In genomic region chr9:107172160-107172978, GRCh38 we compare ENCODE assay signal across 8 cellular contexts.
DNase-seq lines count a peak whose midpoint lies in the region; TF ChIP-seq lines count a peak whose summit lies in the region.

No MANE protein-coding gene starts in this region.

- no peak overlapping the region for H3T11ph ChIP-seq in H9 (ENCODE audit: low read length)

- no peak overlapping the region for H3K23ac ChIP-seq in H9 (ENCODE audit: insufficient read length, low read depth, low read length)
- H3K23ac ChIP-seq in trophoblast cell (ENCODE audit: low read length): no peak overlapping the region

- H3K4ac ChIP-seq in H9 (ENCODE audit: low read depth, low read length) (no peak overlapping the region), trophoblast cell (ENCODE audit: low read depth, low read length) (no peak overlapping the region)

- WGBS in H9 (ENCODE audit: extremely low coverage, insufficient read length, low lambda C conversion rate): no CpG with 5 or more reads among the region's 4 CpGs
- no CpG with 5 or more reads among the region's 4 CpGs for WGBS in trophoblast cell (ENCODE audit: extremely low coverage, insufficient coverage, insufficient read length)

- intact Hi-C loops in vagina (cut with DNase I): no loop called here

- no peak overlapping the region for H3K18ac ChIP-seq in H9 (ENCODE audit: insufficient read length, low read depth, low read length)
- no peak overlapping the region for H3K18ac ChIP-seq in trophoblast cell (ENCODE audit: low read length)

- H2BK5ac ChIP-seq in H9 (ENCODE audit: insufficient read length, low read length): no peak overlapping the region
- no peak overlapping the region for H2BK5ac ChIP-seq in trophoblast cell (ENCODE audit: low read depth, low read length, poor library complexity)

- peaks cover 17 to 18% of the 10 kb centered on the region in 2 experiments for H3K4me1 Mint-ChIP-seq in H9

- H2BK20ac ChIP-seq in H9 (ENCODE audit: low read depth, low read length, poor library complexity, severe bottlenecking): no peak overlapping the region

- H3K27ac Mint-ChIP-seq in H9: no peak overlapping the region

- H3K79me2 ChIP-seq in H9 (ENCODE audit: insufficient read depth, low read length): no peaks in the 10 kb centered on the region
- H3K79me2 ChIP-seq in trophoblast cell (ENCODE audit: control insufficient read depth, insufficient read depth, low read length, poor library complexity): no peaks in the 10 kb centered on the region

- no peak overlapping the region for H3K4me3 Mint-ChIP-seq in H9

- CTCF ChIA-PET in RWPE1 (lab: Yijun Ruan, JAX): interaction anchor here (0.5 to 1.8 kb wide), 8 partner anchors 8 to 1661 kb away, joined by 3 to 11 read pairs (median 6); no protein-coding TSS in a partner anchor

- H3K79me1 ChIP-seq in H9 (ENCODE audit: insufficient read depth, low read depth, low read length, poor library complexity, severe bottlenecking): no peaks in the 10 kb centered on the region
- H3K79me1 ChIP-seq in trophoblast cell (ENCODE audit: low read length): peaks cover 18% of the 10 kb centered on the region

- no peak for TF ChIP-seq POLR2A in vagina (IDR thresholded peaks at IDR 0.05)

- TF ChIP-seq CTCF in GM10266 (IDR thresholded peaks at IDR 0.05; ENCODE audit: control insufficient read depth, insufficient read depth, low read depth, missing control alignments) (peak; percentile 91), H9 (conservative IDR thresholded peaks at IDR 0.05) (peak; percentile 92), LNCaP clone FGC (IDR thresholded peaks at IDR 0.05; ENCODE audit: control insufficient read depth, extremely low read depth, insufficient read depth) (peak; percentile 93), RWPE1 (conservative IDR thresholded peaks at IDR 0.05; ENCODE audit: low read depth) (peak; percentile 98), vagina (IDR thresholded peaks at IDR 0.05) (peak; percentile 60 to 93 (median 83))

- H4K20me1 ChIP-seq in H9 (ENCODE audit: control insufficient read depth, insufficient read depth, insufficient read length): no peaks in the 10 kb centered on the region

- H4K91ac ChIP-seq in H9 (ENCODE audit: insufficient read length, low read depth, low read length) (no peak overlapping the region), trophoblast cell (ENCODE audit: low read depth, low read length) (no peak overlapping the region)

- H3K4me2 ChIP-seq in H9 (ENCODE audit: insufficient read depth, insufficient read length, low read length) (no peak overlapping the region), trophoblast cell (ENCODE audit: low read length) (no peak overlapping the region)

- H2BK12ac ChIP-seq in H9 (ENCODE audit: insufficient read length, low read depth, low read length): no peak overlapping the region
- no peak overlapping the region for H2BK12ac ChIP-seq in trophoblast cell (ENCODE audit: low read length)

- H3K9me3 Mint-ChIP-seq in H9: peaks cover 0 to 2% of the 10 kb centered on the region in 2 experiments; a peak in 2 of 5 replicates

- H3K4me3 ChIP-seq in LNCaP clone FGC (ENCODE audit: low read depth, low read length): no peak overlapping the region
- H3K4me3 ChIP-seq in trophoblast cell (ENCODE audit: low read depth, low read length): no peak overlapping the region
- H3K4me3 ChIP-seq in vagina: no peak overlapping the region

- H3K9ac ChIP-seq in H9 (ENCODE audit: extremely low read depth, insufficient read length, low read length): no peak overlapping the region
- H3K9ac ChIP-seq in trophoblast cell (ENCODE audit: low read length): no peak overlapping the region

- no peak overlapping the region for H3K56ac ChIP-seq in H9 (ENCODE audit: insufficient read length, low read depth, low read length)

- H2BK15ac ChIP-seq in H9 (ENCODE audit: low read depth, low read length): no peak overlapping the region

- H3K36me3 ChIP-seq in trophoblast cell (ENCODE audit: control insufficient read depth in 1 of 2, insufficient read depth in 2 of 2, low read length in 2 of 2) (no peaks in the 10 kb centered on the region), vagina (no peaks in the 10 kb centered on the region)

- H4K8ac ChIP-seq in H9 (replicated peaks; ENCODE audit: insufficient read length, low read depth, low read length) (no peak overlapping the region), trophoblast cell (ENCODE audit: low read depth, low read length) (no peak overlapping the region)

- H4K12ac ChIP-seq in trophoblast cell (ENCODE audit: low read depth, low read length): no peak overlapping the region

- 0 out of 2 replicates have a peak, but pooled peaks cover 3% of the 10 kb centered on the region for H3K4me1 ChIP-seq in H9 (ENCODE audit: insufficient read depth, low read length)
- peaks cover 16 to 22% of the 10 kb centered on the region in 2 experiments for H3K4me1 ChIP-seq in trophoblast cell (ENCODE audit: control insufficient read depth in 1 of 2, insufficient read depth in 2 of 2, low read length in 2 of 2)
- H3K4me1 ChIP-seq in vagina: no peaks in the 10 kb centered on the region

- H3K14ac ChIP-seq in H9 (ENCODE audit: insufficient read depth, low read length) (no peak overlapping the region), trophoblast cell (ENCODE audit: low read length) (no peak overlapping the region)

- no peaks in the 10 kb centered on the region for H3K9me3 ChIP-seq in H9 (ENCODE audit: control insufficient read depth, low read depth, low read length)
- H3K9me3 ChIP-seq in trophoblast cell (ENCODE audit: insufficient read depth, low read depth, low read length): no peaks in the 10 kb centered on the region
- no peaks in the 10 kb centered on the region for H3K9me3 ChIP-seq in vagina

- POLR2A ChIA-PET in RWPE1 (lab: Yijun Ruan, JAX; ENCODE audit: low non-redundant PET): no interaction called here

- H4K5ac ChIP-seq in H9 (ENCODE audit: insufficient read length, low read depth, low read length): no peak overlapping the region

- H3K27me3 ChIP-seq in H9 (ENCODE audit: insufficient read depth, low read length) (no peaks in the 10 kb centered on the region), trophoblast cell (ENCODE audit: insufficient read depth, low read length) (no peaks in the 10 kb centered on the region), vagina (no peaks in the 10 kb centered on the region)

- no peaks in the 10 kb centered on the region; the same call in 1 of the 2 replicates for H3K27me3 Mint-ChIP-seq in H9 (ENCODE audit: low read depth)

- no peak overlapping the region for H3K27ac ChIP-seq in H9 (ENCODE audit: insufficient read length, low read depth, low read length)
- H3K27ac ChIP-seq in RWPE1: no peak overlapping the region
- no peak overlapping the region for H3K27ac ChIP-seq in trophoblast cell (ENCODE audit: low read depth, low read length)
- H3K27ac ChIP-seq in vagina: no peak overlapping the region

- H2BK120ac ChIP-seq in H9 (ENCODE audit: low read depth, low read length, poor library complexity, severe bottlenecking): no peak overlapping the region
- no peak overlapping the region for H2BK120ac ChIP-seq in trophoblast cell (ENCODE audit: insufficient read depth, low read length, poor library complexity)

- H3K23me2 ChIP-seq in H9 (ENCODE audit: insufficient read length, low read depth, low read length, poor library complexity, severe bottlenecking): no peaks in the 10 kb centered on the region

- peaks cover 0 to 3% (median 0%) of the 10 kb centered on the region in 3 experiments; a peak in 1 of 7 replicates for H3K36me3 Mint-ChIP-seq in H9 (ENCODE audit: insufficient read depth in 1 of 3, low read depth in 3 of 3)

- DNase-seq in GM10266 (ENCODE audit: extremely low spot score) (peak; percentile 50), H9 (peak; percentile 70), LNCaP clone FGC (ENCODE audit: low read depth) (peak; percentile 61), RWPE1 (ENCODE audit: low spot score) (peak; percentile 75), germinal center (ENCODE audit: low spot score) (peak; percentile 15), trophoblast cell (peak; percentile 70 to 95), vagina (ENCODE audit: extremely low spot score in 2 of 2) (no peak)
- DNase-seq in activated naive CD4-positive, alpha-beta T cell (lab: John Stamatoyannopoulos, UW): peak in 3 of 4 experiments; percentile 3 to 49 (median 10)

- H2AFZ ChIP-seq in H9 (ENCODE audit: low read length) (no peak overlapping the region), trophoblast cell (ENCODE audit: insufficient read depth, low read length, poor library complexity) (no peak overlapping the region)

- H2AK5ac ChIP-seq in H9 (ENCODE audit: insufficient read length, low read length): no peak overlapping the region
- no peak overlapping the region for H2AK5ac ChIP-seq in trophoblast cell (ENCODE audit: low read length)

Comparison
In these comparisons a context has a peak if more than half of its experiments do, and no peak if none do; other contexts are left out.
1. DNase-seq: peak in GM10266 (single experiment), H9 (single experiment), LNCaP clone FGC (single experiment), RWPE1 (single experiment), activated naive CD4-positive, alpha-beta T cell (3 of 4), germinal center (single experiment) and trophoblast cell (2 of 2); none in vagina (0 of 2).
2. Peak in every context shown above with its lines, with median percentiles within 50 percentile points of each other: CTCF ChIP-seq.